25 cellular contexts compared by ENCODE assay signal in genomic region chr12:119102274-119102673, GRCh38.
"Had no signal": no experiment of that assay in that cellular context is flagged by ENCODE, and none has a peak within 500 bp of the region (broad histone marks: within the 10 kb centered on the region; RNA-seq: fewer than 3 reads in every experiment).

No MANE protein-coding gene starts in this region.

- ATAC-seq: heart right ventricle; left cardiac atrium; left lobe of liver; natural killer cell treated with Interleukin-12 subunit alpha and Interleukin-12 subunit beta and Interleukin-15 and Interleukin-18, amount 100 ng/mL, for 72 hours; right cardiac atrium; sciatic nerve; stimulated activated effector memory CD8-positive, alpha-beta T cell treated with anti-CD3 and anti-CD28 coated beads, Interleukin-12 subunit alpha, Interleukin-12 subunit beta, amount 100 ng/mL, for 72 hours had no signal

- H3K36me3 ChIP-seq: heart right ventricle, ovary, prostate gland, suprapubic skin, thoracic aorta, tibial artery, vagina had no signal

- H3K27ac ChIP-seq: heart right ventricle, hepatocyte, ovary, prostate gland, skin epidermis, suprapubic skin, thoracic aorta, tibial artery, vagina had no signal

- H3K27ac Mint-ChIP-seq: mesothelial cell of epicardium; naive B cell; natural killer cell treated with Interleukin-12 subunit alpha and Interleukin-12 subunit beta and Interleukin-15 and Interleukin-18, amount 100 ng/mL, for 72 hours; stimulated activated effector memory CD8-positive, alpha-beta T cell treated with anti-CD3 and anti-CD28 coated beads, Interleukin-12 subunit alpha, Interleukin-12 subunit beta, amount 100 ng/mL, for 72 hours; stimulated activated naive CD8-positive, alpha-beta T cell treated with anti-CD3 and anti-CD28 coated beads, Interleukin-15, Interleukin-2, amounts not matched to agents 100 ng/mL and 50 ng/mL, for 24 hours; type B pancreatic cell had no signal

- H3K4me3 ChIP-seq: heart right ventricle, hepatocyte, lung, ovary, prostate gland, skin epidermis, suprapubic skin, thoracic aorta, tibial artery, vagina had no signal

- H3K4me3 Mint-ChIP-seq: mesothelial cell of epicardium; naive B cell; natural killer cell treated with Interleukin-12 subunit alpha and Interleukin-12 subunit beta and Interleukin-15 and Interleukin-18, amount 100 ng/mL, for 72 hours; stimulated activated effector memory CD8-positive, alpha-beta T cell treated with anti-CD3 and anti-CD28 coated beads, Interleukin-12 subunit alpha, Interleukin-12 subunit beta, amount 100 ng/mL, for 72 hours; stimulated activated naive CD8-positive, alpha-beta T cell treated with anti-CD3 and anti-CD28 coated beads, Interleukin-15, Interleukin-2, amounts not matched to agents 100 ng/mL and 50 ng/mL, for 24 hours; type B pancreatic cell had no signal

- H3K36me3 Mint-ChIP-seq: mesothelial cell of epicardium; naive B cell; natural killer cell treated with Interleukin-12 subunit alpha and Interleukin-12 subunit beta and Interleukin-15 and Interleukin-18, amount 100 ng/mL, for 72 hours; stimulated activated effector memory CD8-positive, alpha-beta T cell treated with anti-CD3 and anti-CD28 coated beads, Interleukin-12 subunit alpha, Interleukin-12 subunit beta, amount 100 ng/mL, for 72 hours had no signal

- H3K4me1 Mint-ChIP-seq: mesothelial cell of epicardium; naive B cell; stimulated activated effector memory CD8-positive, alpha-beta T cell treated with anti-CD3 and anti-CD28 coated beads, Interleukin-12 subunit alpha, Interleukin-12 subunit beta, amount 100 ng/mL, for 72 hours had no signal

- H3K27me3 Mint-ChIP-seq: stimulated activated naive CD8-positive, alpha-beta T cell treated with anti-CD3 and anti-CD28 coated beads, Interleukin-15, Interleukin-2, amounts not matched to agents 100 ng/mL and 50 ng/mL, for 24 hours had no signal

- H3K4me1 ChIP-seq: heart right ventricle, prostate gland, suprapubic skin, tibial artery, vagina had no signal

- H3K9me3 ChIP-seq: ovary, prostate gland, suprapubic skin, thoracic aorta, vagina had no signal

- H3K27me3 ChIP-seq: hepatocyte, ovary, suprapubic skin, tibial artery, vagina had no signal

- DNase-seq: heart right ventricle; kidney glomerular epithelial cell; left cardiac atrium; mesendoderm; naive B cell; ovary; retina; right cardiac atrium; stimulated activated CD4-positive, alpha-beta T cell treated with anti-CD3 and anti-CD28 coated beads, Interleukin-4, amount 100 ng/mL, for 24 hours; stimulated activated naive CD4-positive, alpha-beta T cell; tibial artery had no signal
